In the genomic region with DNA sequence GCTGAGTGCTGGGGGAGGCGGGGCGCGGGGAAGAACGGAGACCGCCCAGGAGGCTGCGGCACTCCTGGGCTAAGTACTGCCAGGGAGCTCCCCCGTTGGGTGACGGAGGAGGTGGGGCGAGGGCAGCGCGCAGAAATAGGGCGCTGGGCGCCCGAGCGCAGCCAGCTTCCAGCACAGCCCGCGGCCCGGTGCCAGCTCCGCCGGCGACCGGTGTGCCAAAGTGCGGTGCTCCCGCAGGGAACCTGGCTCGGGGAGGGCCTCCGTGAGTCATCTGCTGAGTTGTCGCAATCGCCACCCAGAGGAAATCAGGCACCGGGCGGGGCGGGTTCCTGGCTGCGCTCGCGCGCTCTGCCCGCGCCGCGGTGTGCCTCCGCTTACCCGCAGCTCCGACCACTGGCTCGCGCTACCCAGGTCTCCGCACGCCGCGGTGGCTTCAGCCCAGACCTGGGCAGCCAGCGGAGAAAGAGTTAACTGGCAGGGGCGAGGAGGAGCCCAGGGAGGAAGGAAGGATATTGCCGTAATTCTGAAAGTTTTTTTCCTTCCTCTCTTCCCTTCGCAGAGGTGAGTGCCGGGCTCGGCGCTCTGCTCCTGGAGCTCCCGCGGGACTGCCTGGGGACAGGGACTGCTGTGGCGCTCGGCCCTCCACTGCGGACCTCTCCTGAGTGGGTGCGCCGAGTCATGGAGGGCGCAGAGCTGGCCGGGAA, we compare ENCODE assay signal across 1 cellular context.
A peak's percentile ranks its signal among the peaks of the same experiment; 100 is the strongest.
TF ChIP-seq lines count a peak whose summit lies in the region.

A gene (plus strand): TSS at position 164 of the 704 bp plus-strand sequence. CDS start 515 bp downstream, at position 679.

TF ChIP-seq in GM23338, 12 proteins besides CTCF, POLR2A, EP300 and RAD21 (continued from another document):
- TF ChIP-seq, protein P1, sequence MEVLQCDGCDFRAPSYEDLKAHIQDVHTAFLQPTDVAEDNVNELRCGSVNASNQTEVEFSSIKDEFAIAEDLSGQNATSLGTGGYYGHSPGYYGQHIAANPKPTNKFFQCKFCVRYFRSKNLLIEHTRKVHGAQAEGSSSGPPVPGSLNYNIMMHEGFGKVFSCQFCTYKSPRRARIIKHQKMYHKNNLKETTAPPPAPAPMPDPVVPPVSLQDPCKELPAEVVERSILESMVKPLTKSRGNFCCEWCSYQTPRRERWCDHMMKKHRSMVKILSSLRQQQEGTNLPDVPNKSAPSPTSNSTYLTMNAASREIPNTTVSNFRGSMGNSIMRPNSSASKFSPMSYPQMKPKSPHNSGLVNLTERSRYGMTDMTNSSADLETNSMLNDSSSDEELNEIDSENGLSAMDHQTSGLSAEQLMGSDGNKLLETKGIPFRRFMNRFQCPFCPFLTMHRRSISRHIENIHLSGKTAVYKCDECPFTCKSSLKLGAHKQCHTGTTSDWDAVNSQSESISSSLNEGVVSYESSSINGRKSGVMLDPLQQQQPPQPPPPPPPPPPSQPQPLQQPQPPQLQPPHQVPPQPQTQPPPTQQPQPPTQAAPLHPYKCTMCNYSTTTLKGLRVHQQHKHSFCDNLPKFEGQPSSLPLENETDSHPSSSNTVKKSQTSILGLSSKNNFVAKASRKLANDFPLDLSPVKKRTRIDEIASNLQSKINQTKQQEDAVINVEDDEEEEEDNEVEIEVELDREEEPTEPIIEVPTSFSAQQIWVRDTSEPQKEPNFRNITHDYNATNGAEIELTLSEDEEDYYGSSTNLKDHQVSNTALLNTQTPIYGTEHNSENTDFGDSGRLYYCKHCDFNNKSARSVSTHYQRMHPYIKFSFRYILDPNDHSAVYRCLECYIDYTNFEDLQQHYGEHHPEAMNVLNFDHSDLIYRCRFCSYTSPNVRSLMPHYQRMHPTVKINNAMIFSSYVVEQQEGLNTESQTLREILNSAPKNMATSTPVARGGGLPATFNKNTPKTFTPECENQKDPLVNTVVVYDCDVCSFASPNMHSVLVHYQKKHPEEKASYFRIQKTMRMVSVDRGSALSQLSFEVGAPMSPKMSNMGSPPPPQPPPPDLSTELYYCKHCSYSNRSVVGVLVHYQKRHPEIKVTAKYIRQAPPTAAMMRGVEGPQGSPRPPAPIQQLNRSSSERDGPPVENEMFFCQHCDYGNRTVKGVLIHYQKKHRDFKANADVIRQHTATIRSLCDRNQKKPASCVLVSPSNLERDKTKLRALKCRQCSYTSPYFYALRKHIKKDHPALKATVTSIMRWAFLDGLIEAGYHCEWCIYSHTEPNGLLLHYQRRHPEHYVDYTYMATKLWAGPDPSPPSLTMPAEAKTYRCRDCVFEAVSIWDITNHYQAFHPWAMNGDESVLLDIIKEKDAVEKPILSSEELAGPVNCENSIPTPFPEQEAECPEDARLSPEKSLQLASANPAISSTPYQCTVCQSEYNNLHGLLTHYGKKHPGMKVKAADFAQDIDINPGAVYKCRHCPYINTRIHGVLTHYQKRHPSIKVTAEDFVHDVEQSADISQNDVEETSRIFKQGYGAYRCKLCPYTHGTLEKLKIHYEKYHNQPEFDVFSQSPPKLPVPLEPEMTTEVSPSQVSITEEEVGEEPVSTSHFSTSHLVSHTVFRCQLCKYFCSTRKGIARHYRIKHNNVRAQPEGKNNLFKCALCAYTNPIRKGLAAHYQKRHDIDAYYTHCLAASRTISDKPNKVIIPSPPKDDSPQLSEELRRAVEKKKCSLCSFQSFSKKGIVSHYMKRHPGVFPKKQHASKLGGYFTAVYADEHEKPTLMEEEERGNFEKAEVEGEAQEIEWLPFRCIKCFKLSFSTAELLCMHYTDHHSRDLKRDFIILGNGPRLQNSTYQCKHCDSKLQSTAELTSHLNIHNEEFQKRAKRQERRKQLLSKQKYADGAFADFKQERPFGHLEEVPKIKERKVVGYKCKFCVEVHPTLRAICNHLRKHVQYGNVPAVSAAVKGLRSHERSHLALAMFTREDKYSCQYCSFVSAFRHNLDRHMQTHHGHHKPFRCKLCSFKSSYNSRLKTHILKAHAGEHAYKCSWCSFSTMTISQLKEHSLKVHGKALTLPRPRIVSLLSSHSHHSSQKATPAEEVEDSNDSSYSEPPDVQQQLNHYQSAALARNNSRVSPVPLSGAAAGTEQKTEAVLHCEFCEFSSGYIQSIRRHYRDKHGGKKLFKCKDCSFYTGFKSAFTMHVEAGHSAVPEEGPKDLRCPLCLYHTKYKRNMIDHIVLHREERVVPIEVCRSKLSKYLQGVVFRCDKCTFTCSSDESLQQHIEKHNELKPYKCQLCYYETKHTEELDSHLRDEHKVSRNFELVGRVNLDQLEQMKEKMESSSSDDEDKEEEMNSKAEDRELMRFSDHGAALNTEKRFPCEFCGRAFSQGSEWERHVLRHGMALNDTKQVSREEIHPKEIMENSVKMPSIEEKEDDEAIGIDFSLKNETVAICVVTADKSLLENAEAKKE (CRISPR knock-in tag; IDR thresholded peaks at IDR 0.05), result no peak
- peak; percentile 64 for TF ChIP-seq EZH2 (IDR thresholded peaks at IDR 0.05; ENCODE audit: low read depth, unreplicated experiment)
- TF ChIP-seq, protein P2, sequence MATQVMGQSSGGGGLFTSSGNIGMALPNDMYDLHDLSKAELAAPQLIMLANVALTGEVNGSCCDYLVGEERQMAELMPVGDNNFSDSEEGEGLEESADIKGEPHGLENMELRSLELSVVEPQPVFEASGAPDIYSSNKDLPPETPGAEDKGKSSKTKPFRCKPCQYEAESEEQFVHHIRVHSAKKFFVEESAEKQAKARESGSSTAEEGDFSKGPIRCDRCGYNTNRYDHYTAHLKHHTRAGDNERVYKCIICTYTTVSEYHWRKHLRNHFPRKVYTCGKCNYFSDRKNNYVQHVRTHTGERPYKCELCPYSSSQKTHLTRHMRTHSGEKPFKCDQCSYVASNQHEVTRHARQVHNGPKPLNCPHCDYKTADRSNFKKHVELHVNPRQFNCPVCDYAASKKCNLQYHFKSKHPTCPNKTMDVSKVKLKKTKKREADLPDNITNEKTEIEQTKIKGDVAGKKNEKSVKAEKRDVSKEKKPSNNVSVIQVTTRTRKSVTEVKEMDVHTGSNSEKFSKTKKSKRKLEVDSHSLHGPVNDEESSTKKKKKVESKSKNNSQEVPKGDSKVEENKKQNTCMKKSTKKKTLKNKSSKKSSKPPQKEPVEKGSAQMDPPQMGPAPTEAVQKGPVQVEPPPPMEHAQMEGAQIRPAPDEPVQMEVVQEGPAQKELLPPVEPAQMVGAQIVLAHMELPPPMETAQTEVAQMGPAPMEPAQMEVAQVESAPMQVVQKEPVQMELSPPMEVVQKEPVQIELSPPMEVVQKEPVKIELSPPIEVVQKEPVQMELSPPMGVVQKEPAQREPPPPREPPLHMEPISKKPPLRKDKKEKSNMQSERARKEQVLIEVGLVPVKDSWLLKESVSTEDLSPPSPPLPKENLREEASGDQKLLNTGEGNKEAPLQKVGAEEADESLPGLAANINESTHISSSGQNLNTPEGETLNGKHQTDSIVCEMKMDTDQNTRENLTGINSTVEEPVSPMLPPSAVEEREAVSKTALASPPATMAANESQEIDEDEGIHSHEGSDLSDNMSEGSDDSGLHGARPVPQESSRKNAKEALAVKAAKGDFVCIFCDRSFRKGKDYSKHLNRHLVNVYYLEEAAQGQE (IDR thresholded peaks at IDR 0.05; ENCODE audit: unreplicated experiment), result no peak
- TF ChIP-seq CREB1 (CRISPR knock-in tag; IDR thresholded peaks at IDR 0.05; ENCODE audit: low read depth), result no peak
